14 cellular contexts compared by ENCODE assay signal in genomic region chr12:2277492-2278153, GRCh38.
DNase-seq lines count a peak whose midpoint lies in the region; ATAC-seq and TF ChIP-seq lines count a peak whose summit lies in the region.
"Had no signal": no experiment of that assay in that cellular context is flagged by ENCODE, and none has a peak within 500 bp of the region (broad histone marks: within the 10 kb centered on the region; RNA-seq: fewer than 3 reads in every experiment).

No MANE protein-coding gene starts in this region.

- H2AFZ ChIP-seq in mesenchymal stem cell (ENCODE audit: low read depth, low read length), result no peak overlapping the region

- WGBS in mesenchymal stem cell, result 98% methylated on average over 6 of the region's 6 CpGs

- ATAC-seq in Right ventricle myocardium inferior (peak; percentile 24), WTC11 (no peak)
- ATAC-seq in stimulated activated naive B cell treated with anti-CD40 and anti-IgM and Interleukin-4, amounts not matched to agents 10 μg/mL and 1 μg/mL and 100 μg/mL, for 72 hours (replicated peaks), result no peak
- ATAC-seq: CD8-positive, alpha-beta T cell had no signal

- H3K27me3 ChIP-seq in right atrium auricular region (no peaks in the 10 kb centered on the region), mesenchymal stem cell (ENCODE audit: control insufficient read depth in 1 of 2, insufficient read depth in 1 of 2, low read length in 2 of 2) (no peaks in the 10 kb centered on the region)
- H3K27me3 ChIP-seq in effector memory CD4-positive, alpha-beta T cell (replicated peaks; ENCODE audit: control insufficient read depth, insufficient read depth, low read length, poor library complexity, severe bottlenecking), result no peaks in the 10 kb centered on the region

- no peak for DNase-seq in Right ventricle myocardium inferior (ENCODE audit: missing footprints)
- DNase-seq in right atrium auricular region (ENCODE audit: low spot score), result no peak
- no peak for DNase-seq in chondrocyte (ENCODE audit: low spot score)
- DNase-seq in mesenchymal stem cell, result no peak
- DNase-seq in stimulated activated naive B cell treated with anti-CD40 and anti-IgM and Interleukin-4, amounts not matched to agents 10 μg/mL and 1 μg/mL and 100 μg/mL, for 72 hours, result no peak
- no peak for DNase-seq in effector memory CD4-positive, alpha-beta T cell
- DNase-seq in WTC11 (ENCODE audit: low spot score), result no peak
- DNase-seq: Caco-2; CD8-positive, alpha-beta T cell; GF-D8; HFFc6 had no signal

- peaks cover 46% of the 10 kb centered on the region for H3K4me1 Mint-ChIP-seq in chondrocyte (ENCODE audit: low read depth)
- no peaks in the 10 kb centered on the region for H3K4me1 Mint-ChIP-seq in stimulated activated naive B cell treated with anti-CD40 and anti-IgM and Interleukin-4, amounts not matched to agents 10 μg/mL and 1 μg/mL and 100 μg/mL, for 72 hours
- H3K4me1 Mint-ChIP-seq in WTC11, result peaks cover 9% of the 10 kb centered on the region

- H3K79me1 ChIP-seq in mesenchymal stem cell (replicated peaks; ENCODE audit: low read length, poor library complexity, severe bottlenecking), result no peaks in the 10 kb centered on the region

- H3K27ac Mint-ChIP-seq in chondrocyte (ENCODE audit: unreplicated experiment), result peak overlapping the region; percentile 36
- H3K27ac Mint-ChIP-seq in stimulated activated naive B cell treated with anti-CD40 and anti-IgM and Interleukin-4, amounts not matched to agents 10 μg/mL and 1 μg/mL and 100 μg/mL, for 72 hours, result peak overlapping the region; percentile 67
- no peak overlapping the region for H3K27ac Mint-ChIP-seq in WTC11
- H3K27ac Mint-ChIP-seq: CD8-positive, alpha-beta T cell; HFFc6 had no signal

- H3K23ac ChIP-seq in mesenchymal stem cell (ENCODE audit: low read length in 2 of 2), result no peak overlapping the region

- intact Hi-C loops in Right ventricle myocardium inferior (cut with DNase I), result no loop called here

- H3K4ac ChIP-seq in mesenchymal stem cell (ENCODE audit: low read depth in 1 of 2, low read length in 2 of 2), result no peak overlapping the region

- no peak overlapping the region for H3K14ac ChIP-seq in mesenchymal stem cell (ENCODE audit: low read length in 2 of 2)

- H3K9ac ChIP-seq in mesenchymal stem cell (ENCODE audit: low read length), result no peak overlapping the region

- peak overlapping the region; percentile 36 for H4K91ac ChIP-seq in mesenchymal stem cell (ENCODE audit: low read length)

- no peak overlapping the region for H3K18ac ChIP-seq in mesenchymal stem cell (ENCODE audit: low read depth in 1 of 2, low read length in 2 of 2)

- POLR2A ChIA-PET in WTC11 (lab: Charles Lee), result interaction anchor here (0.6 kb wide), 1 partner anchor 1096 kb away, joined by 5 read pairs; no protein-coding TSS in a partner anchor

- H3K4me2 ChIP-seq in mesenchymal stem cell (ENCODE audit: low read length, poor library complexity, severe bottlenecking), result no peak overlapping the region

- H3K4me3 ChIP-seq in right atrium auricular region (no peak overlapping the region), mesenchymal stem cell (ENCODE audit: insufficient read depth in 1 of 2, low read depth in 1 of 2, low read length in 2 of 2) (no peak overlapping the region)
- H3K4me3 ChIP-seq in effector memory CD4-positive, alpha-beta T cell (ENCODE audit: insufficient read depth, low read depth, low read length, poor library complexity, severe bottlenecking), result no peak overlapping the region
- H3K4me3 ChIP-seq: HAP-1 had no signal

- H2BK12ac ChIP-seq in mesenchymal stem cell (ENCODE audit: low read length in 2 of 2), result peak overlapping the region in 1 of 2 experiments; percentile 58

- TF ChIP-seq CTCF in right atrium auricular region (IDR thresholded peaks at IDR 0.05), result no peak
- TF ChIP-seq CTCF in chondrocyte (IDR thresholded peaks at IDR 0.05), result no peak
- no peak for TF ChIP-seq CTCF in WTC11 (IDR thresholded peaks at IDR 0.05)

- no peak overlapping the region for H3K4me3 Mint-ChIP-seq in chondrocyte (ENCODE audit: unreplicated experiment)
- no peak overlapping the region for H3K4me3 Mint-ChIP-seq in stimulated activated naive B cell treated with anti-CD40 and anti-IgM and Interleukin-4, amounts not matched to agents 10 μg/mL and 1 μg/mL and 100 μg/mL, for 72 hours
- H3K4me3 Mint-ChIP-seq in WTC11, result no peak overlapping the region
- H3K4me3 Mint-ChIP-seq: CD14-positive monocyte; CD8-positive, alpha-beta T cell; HFFc6 had no signal

- H2AK5ac ChIP-seq in mesenchymal stem cell (ENCODE audit: low read length, severe bottlenecking), result no peak overlapping the region

- no peak overlapping the region for H4K8ac ChIP-seq in mesenchymal stem cell (ENCODE audit: low read length)

- no peak overlapping the region for H2BK5ac ChIP-seq in mesenchymal stem cell (ENCODE audit: low read depth, low read length, poor library complexity, severe bottlenecking)

- H3K36me3 ChIP-seq in right atrium auricular region (no peaks in the 10 kb centered on the region), mesenchymal stem cell (ENCODE audit: control insufficient read depth in 1 of 2, insufficient read depth in 2 of 2, low read depth in 1 of 2, low read length in 2 of 2) (no peaks in the 10 kb centered on the region)
- H3K36me3 ChIP-seq in effector memory CD4-positive, alpha-beta T cell (ENCODE audit: control insufficient read depth, insufficient read depth, low read length), result no peaks in the 10 kb centered on the region
- H3K36me3 ChIP-seq: HAP-1 had no signal

- no peaks in the 10 kb centered on the region for H3K27me3 Mint-ChIP-seq in chondrocyte (ENCODE audit: low read depth)
- H3K27me3 Mint-ChIP-seq in stimulated activated naive B cell treated with anti-CD40 and anti-IgM and Interleukin-4, amounts not matched to agents 10 μg/mL and 1 μg/mL and 100 μg/mL, for 72 hours, result no peaks in the 10 kb centered on the region
- no peaks in the 10 kb centered on the region; the same call in 1 of the 2 replicates for H3K27me3 Mint-ChIP-seq in WTC11 (ENCODE audit: low read depth)

- no peak overlapping the region for H2BK15ac ChIP-seq in mesenchymal stem cell (ENCODE audit: low read depth, poor library complexity, severe bottlenecking)

- H3K4me1 ChIP-seq in right atrium auricular region (peaks cover 0 to 41% of the 10 kb centered on the region in 2 donors), mesenchymal stem cell (ENCODE audit: control insufficient read depth, insufficient read depth, low read depth, low read length) (peaks cover 6% of the 10 kb centered on the region)
- no peaks in the 10 kb centered on the region for H3K4me1 ChIP-seq in effector memory CD4-positive, alpha-beta T cell (ENCODE audit: control insufficient read depth, insufficient read depth, low read length, poor library complexity, severe bottlenecking)
- H3K4me1 ChIP-seq: Caco-2, HAP-1 had no signal

- no peaks in the 10 kb centered on the region for H3K9me3 ChIP-seq in right atrium auricular region
- no peaks in the 10 kb centered on the region for H3K9me3 ChIP-seq in mesenchymal stem cell (ENCODE audit: control insufficient read depth, low read length)
- H3K9me3 ChIP-seq in effector memory CD4-positive, alpha-beta T cell (ENCODE audit: control insufficient read depth, low read length), result peaks cover 2% of the 10 kb centered on the region
- H3K9me3 ChIP-seq: Caco-2, HAP-1 had no signal

- CTCF ChIA-PET in WTC11 (lab: Charles Lee), result interaction anchor here (0.6 to 2.9 kb wide), 2 partner anchors 88 to 220 kb away, joined by 5 to 12 read pairs; no protein-coding TSS in a partner anchor

- no peak overlapping the region for H3K27ac ChIP-seq in right atrium auricular region
- H3K27ac ChIP-seq in mesenchymal stem cell (ENCODE audit: low read length, poor library complexity, severe bottlenecking), result no peak overlapping the region
- H3K27ac ChIP-seq in effector memory CD4-positive, alpha-beta T cell (ENCODE audit: insufficient read depth, low read length, poor library complexity, severe bottlenecking), result no peak overlapping the region
- H3K27ac ChIP-seq: 22Rv1 had no signal

- H2BK120ac ChIP-seq in mesenchymal stem cell (ENCODE audit: low read depth, low read length), result no peak overlapping the region

- H3K36me3 Mint-ChIP-seq in chondrocyte (ENCODE audit: low read depth) (no peaks in the 10 kb centered on the region), WTC11 (no peaks in the 10 kb centered on the region)
- peaks cover 2 to 4% of the 10 kb centered on the region in 2 donors for H3K36me3 Mint-ChIP-seq in stimulated activated naive B cell treated with anti-CD40 and anti-IgM and Interleukin-4, amounts not matched to agents 10 μg/mL and 1 μg/mL and 100 μg/mL, for 72 hours
- H3K36me3 Mint-ChIP-seq: CD14-positive monocyte; CD8-positive, alpha-beta T cell had no signal

- H3K9me3 Mint-ChIP-seq in chondrocyte (ENCODE audit: low read depth), result no peaks in the 10 kb centered on the region
- H3K9me3 Mint-ChIP-seq in stimulated activated naive B cell treated with anti-CD40 and anti-IgM and Interleukin-4, amounts not matched to agents 10 μg/mL and 1 μg/mL and 100 μg/mL, for 72 hours, result peaks cover 5 to 12% of the 10 kb centered on the region in 2 donors
- peaks cover 10% of the 10 kb centered on the region; the same call in 1 of the 2 replicates for H3K9me3 Mint-ChIP-seq in WTC11
- H3K9me3 Mint-ChIP-seq: HFFc6 had no signal

TF ChIP-seq in WTC11, 78 proteins besides CTCF, POLR2A, EP300 and RAD21 (continues in another document):
- TF ChIP-seq ATF2 (CRISPR knock-in tag; IDR thresholded peaks at IDR 0.05; ENCODE audit: borderline replicate concordance, low read depth) (no peak), NFATC4 (CRISPR knock-in tag; IDR thresholded peaks at IDR 0.05) (no peak)
